19 cellular contexts compared by ENCODE assay signal in the genomic region with DNA sequence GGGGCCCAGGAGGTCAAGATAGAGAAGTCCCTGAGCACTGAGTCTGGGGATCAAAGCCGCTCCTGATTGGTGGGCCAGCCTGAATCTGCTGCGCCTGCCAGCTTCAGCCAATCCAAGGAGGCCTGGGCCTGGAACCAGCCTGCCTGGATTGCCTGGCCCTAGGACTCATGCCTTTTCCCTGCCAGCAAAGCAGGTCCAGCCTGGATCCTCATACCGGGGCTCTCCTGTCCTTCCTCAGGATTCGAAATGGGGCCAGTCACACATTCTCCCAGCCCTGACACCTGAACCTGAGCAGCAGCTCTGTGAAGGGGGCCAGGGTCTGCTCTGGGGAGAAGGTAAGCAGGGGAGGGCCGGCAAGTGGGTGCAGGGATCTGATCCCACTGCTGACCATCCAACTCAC.
A peak's percentile ranks its signal among the peaks of the same experiment; 100 is the strongest.
DNase-seq lines count a peak whose midpoint lies in the region; ATAC-seq and TF ChIP-seq lines count a peak whose summit lies in the region.
"Had no signal": no experiment of that assay in that cellular context is flagged by ENCODE, and none has a peak within 500 bp of the region (broad histone marks: within the 10 kb centered on the region; RNA-seq: fewer than 3 reads in every experiment).

No MANE protein-coding gene starts in this region.

- H3K4me3 ChIP-seq in skeletal muscle tissue (ENCODE audit: low read length in 3 of 3): no peak overlapping the region
- H3K4me3 ChIP-seq: PC-9 had no signal

- no peaks in the 10 kb centered on the region for H3K9me3 ChIP-seq in T-helper 17 cell (ENCODE audit: control insufficient read depth, low read length, poor library complexity, severe bottlenecking)
- H3K9me3 ChIP-seq in skeletal muscle tissue (ENCODE audit: control insufficient read depth in 3 of 3, low read length in 3 of 3): no peaks in the 10 kb centered on the region

- intact Hi-C loops in left ventricle myocardium superior (cut with micrococcal nuclease): no loop called here

- H3K4me3 Mint-ChIP-seq in T-helper 17 cell (no peak overlapping the region), mesothelial cell of epicardium (no peak overlapping the region)
- H3K4me3 Mint-ChIP-seq: CD14-positive monocyte, HFFc6 had no signal

- H3K4me1 ChIP-seq in skeletal muscle tissue (ENCODE audit: control insufficient read depth in 3 of 3, insufficient read depth in 3 of 3, low read length in 3 of 3): peaks cover 25 to 48% (median 43%) of the 10 kb centered on the region in 3 donors

- peaks cover 11% of the 10 kb centered on the region for H3K4me1 Mint-ChIP-seq in T-helper 17 cell
- peaks cover 18% of the 10 kb centered on the region for H3K4me1 Mint-ChIP-seq in mesothelial cell of epicardium

- no peaks in the 10 kb centered on the region for H3K36me3 ChIP-seq in skeletal muscle tissue (ENCODE audit: control insufficient read depth in 3 of 3, insufficient read depth in 3 of 3, low read length in 3 of 3)

- H3K36me3 Mint-ChIP-seq in T-helper 17 cell (ENCODE audit: low read depth) (peaks cover 5% of the 10 kb centered on the region), mesothelial cell of epicardium (no peaks in the 10 kb centered on the region)

- peak; percentile 43 for DNase-seq in activated CD8-positive, alpha-beta memory T cell treated with anti-CD3 and anti-CD28 coated beads, Interleukin-2, amount 50 U/mL, for 48 hours
- DNase-seq in activated CD8-positive, alpha-beta memory T cell treated with anti-CD3 and anti-CD28 coated beads for 24 hours: no peak
- DNase-seq in T-helper 17 cell: no peak
- peak; percentile 63 for DNase-seq in left ventricle myocardium superior
- no peak for DNase-seq in activated CD4-positive, alpha-beta T cell treated with anti-CD3 and anti-CD28 coated beads, Interleukin-2, amount 50 U/mL, for 48 hours
- no peak for DNase-seq in mesothelial cell of epicardium (ENCODE audit: low spot score in 2 of 2, unreplicated experiment in 2 of 2)
- no peak for DNase-seq in DMS79 treated with DMSO at 0.1 percent for 48 hours (lab: John Stamatoyannopoulos, UW)
- DNase-seq: DND-41, HFFc6, IMR-90, NCI-H1436 treated with DMSO at 0.1 percent for 48 hours, NCI-H2029, NCI-H345, NCI-H524 treated with DMSO at 0.1 percent for 48 hours, PC-9 had no signal

- H3K9me3 Mint-ChIP-seq in mesothelial cell of epicardium: no peaks in the 10 kb centered on the region
- H3K9me3 Mint-ChIP-seq: HFFc6 had no signal

- H3K27me3 ChIP-seq in skeletal muscle tissue (ENCODE audit: control insufficient read depth in 3 of 3, insufficient read depth in 3 of 3, low read length in 3 of 3): no peaks in the 10 kb centered on the region

- peak overlapping the region; percentile 15 for H3K27ac ChIP-seq in skeletal muscle tissue (ENCODE audit: low read depth, low read length)
- H3K27ac ChIP-seq: 22Rv1, HL-60, PC-9 had no signal

- peak overlapping the region in 1 of 3 donors; percentile 57 for H3K9ac ChIP-seq in skeletal muscle tissue (ENCODE audit: low read depth in 1 of 3, low read length in 3 of 3)

- ATAC-seq in T-helper 17 cell (no peak), left ventricle myocardium superior (peak; percentile 16)

- H3K27me3 Mint-ChIP-seq in T-helper 17 cell (no peaks in the 10 kb centered on the region), mesothelial cell of epicardium (ENCODE audit: low read depth) (no peaks in the 10 kb centered on the region)

- H3K27ac Mint-ChIP-seq in T-helper 17 cell (peak overlapping the region; percentile 76), mesothelial cell of epicardium (no peak overlapping the region)
- H3K27ac Mint-ChIP-seq: CD14-positive monocyte, HFFc6 had no signal

- TF ChIP-seq CTCF in mesothelial cell of epicardium (IDR thresholded peaks at IDR 0.05; ENCODE audit: unreplicated experiment): no peak

Comparison
In these comparisons a context has a peak if more than half of its experiments do, and no peak if none do; other contexts are left out.
1. DNase-seq: peak in activated CD8-positive, alpha-beta memory T cell treated with anti-CD3 and anti-CD28 coated beads, Interleukin-2, amount 50 U/mL, for 48 hours (single experiment) and left ventricle myocardium superior (single experiment); none in activated CD8-positive, alpha-beta memory T cell treated with anti-CD3 and anti-CD28 coated beads for 24 hours (single experiment), T-helper 17 cell (0 of 3), activated CD4-positive, alpha-beta T cell treated with anti-CD3 and anti-CD28 coated beads, Interleukin-2, amount 50 U/mL, for 48 hours (0 of 2), mesothelial cell of epicardium (0 of 2) and DMS79 treated with DMSO at 0.1 percent for 48 hours (single experiment).